36 cellular contexts compared by ENCODE assay signal in the genomic region with DNA sequence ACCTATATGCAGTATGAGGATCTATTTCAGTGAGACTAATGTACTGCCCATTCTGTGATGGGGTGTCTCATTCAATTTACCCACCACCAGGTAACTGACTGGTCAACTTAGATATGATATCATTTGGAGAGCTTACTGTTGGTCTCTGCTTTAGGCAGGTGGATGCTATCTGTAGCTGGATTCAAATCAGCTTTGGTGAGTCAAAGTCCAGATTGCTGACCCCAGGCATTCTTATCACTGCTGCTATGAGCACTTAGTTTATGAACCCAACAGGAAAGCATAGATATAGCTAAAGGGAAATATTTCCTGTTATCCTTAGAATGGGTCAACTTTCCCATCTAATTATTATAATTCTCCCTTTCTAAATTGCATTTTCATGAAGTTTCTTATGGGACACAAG.
DNase-seq lines count a peak whose midpoint lies in the region; ATAC-seq, FAIRE-seq and TF ChIP-seq lines count a peak whose summit lies in the region.
"Had no signal": no experiment of that assay in that cellular context is flagged by ENCODE, and none has a peak within 500 bp of the region (broad histone marks: within the 10 kb centered on the region; RNA-seq: fewer than 3 reads in every experiment).

No MANE protein-coding gene starts in this region.

- H3K79me2 ChIP-seq in hepatocyte, result no peaks in the 10 kb centered on the region
- no peaks in the 10 kb centered on the region for H3K79me2 ChIP-seq in mesendoderm (ENCODE audit: control insufficient read depth, insufficient read depth, low read length)

- H3K9me3 Mint-ChIP-seq in stimulated activated naive CD8-positive, alpha-beta T cell treated with anti-CD3 and anti-CD28 coated beads, Interleukin-15, amount 100 ng/mL, for 72 hours, result peaks cover 10 to 14% of the 10 kb centered on the region in 2 donors
- H3K9me3 Mint-ChIP-seq in mesothelial cell of epicardium, result peaks cover 3% of the 10 kb centered on the region

- H3K27me3 ChIP-seq in hepatocyte (no peaks in the 10 kb centered on the region), mesendoderm (ENCODE audit: insufficient read depth, low read length, poor library complexity) (no peaks in the 10 kb centered on the region), small intestine (ENCODE audit: control insufficient read depth in 2 of 2, insufficient read depth in 2 of 2, low read length in 2 of 2) (no peaks in the 10 kb centered on the region)
- H3K27me3 ChIP-seq: BE2C; BLaER1; BLaER1 treated with 17β-estradiol and CSF1 and Interleukin-3, amounts not matched to agents 10 nM and 100 nM had no signal

- no peak overlapping the region for H3K18ac ChIP-seq in mesendoderm (ENCODE audit: low read length)

- no peak for FAIRE-seq in small intestine (lab: Jason Lieb, UNC)
- FAIRE-seq: A204.1, A549, D721Med had no signal

- no peaks in the 10 kb centered on the region for H3K36me3 Mint-ChIP-seq in mesothelial cell of epicardium
- H3K36me3 Mint-ChIP-seq: CD14-positive monocyte; CD4-positive, alpha-beta memory T cell; CD4-positive, CD25-positive, alpha-beta regulatory T cell; CD8-positive, alpha-beta memory T cell; CD8-positive, alpha-beta T cell had no signal

- no peak overlapping the region for H4K8ac ChIP-seq in mesendoderm (ENCODE audit: low read depth, low read length)

- DNase-seq in hepatocyte (ENCODE audit: low spot score) (peak; percentile 6), mesendoderm (no peak), small intestine (peak; percentile 62), GM19240 (ENCODE audit: insufficient read length, low spot score) (no peak), mesothelial cell of epicardium (ENCODE audit: low spot score in 2 of 2, unreplicated experiment in 2 of 2) (no peak)
- DNase-seq in stimulated activated naive CD8-positive, alpha-beta T cell treated with anti-CD3 and anti-CD28 coated beads, Interleukin-15, amount 100 ng/mL, for 72 hours, result no peak
- DNase-seq: 8988T; ACHN; AML-193; BE2C; C1 segment of cervical spinal cord; Caco-2; Calu3; CD4-positive, alpha-beta memory T cell; CD4-positive, alpha-beta T cell; CD4-positive, CD25-positive, alpha-beta regulatory T cell; CD8-positive, alpha-beta memory T cell; CD8-positive, alpha-beta T cell; DMS 273 treated with DMSO at 0.1 percent for 48 hours; DMS153; DMS53; DMS79; DMS79 treated with DMSO at 0.1 percent for 48 hours; DND-41; EL had no signal

- H3K9ac ChIP-seq in mesendoderm (ENCODE audit: low read length), result no peak overlapping the region
- H3K9ac ChIP-seq: BLaER1; BLaER1 treated with 17β-estradiol and CSF1 and Interleukin-3, amounts not matched to agents 10 nM and 100 nM had no signal

- peak overlapping the region; percentile 54 for H2BK120ac ChIP-seq in mesendoderm (ENCODE audit: low read depth, low read length)

- TF ChIP-seq CTCF in HEK293 (tag by site-specific recombination; IDR thresholded peaks at IDR 0.05) (no peak), hepatocyte (IDR thresholded peaks at IDR 0.05; ENCODE audit: poor library complexity) (no peak), mesothelial cell of epicardium (IDR thresholded peaks at IDR 0.05; ENCODE audit: unreplicated experiment) (no peak)

- H3K4me1 ChIP-seq in HEK293 (ENCODE audit: control insufficient read depth, insufficient read depth, low read length), result no peaks in the 10 kb centered on the region
- H3K4me1 ChIP-seq in hepatocyte (ENCODE audit: insufficient read depth), result no peaks in the 10 kb centered on the region
- no peaks in the 10 kb centered on the region for H3K4me1 ChIP-seq in mesendoderm (ENCODE audit: control insufficient read depth, low read depth, low read length)
- no peaks in the 10 kb centered on the region for H3K4me1 ChIP-seq in small intestine (ENCODE audit: control insufficient read depth in 2 of 2, insufficient read depth in 1 of 2, low read depth in 1 of 2, low read length in 1 of 2)
- H3K4me1 ChIP-seq: A549; BE2C; BLaER1; BLaER1 treated with 17β-estradiol and CSF1 and Interleukin-3, amounts not matched to agents 10 nM and 100 nM; Caco-2 had no signal

- H3K4me3 Mint-ChIP-seq in stimulated activated naive CD8-positive, alpha-beta T cell treated with anti-CD3 and anti-CD28 coated beads, Interleukin-15, amount 100 ng/mL, for 72 hours, result no peak overlapping the region
- no peak overlapping the region for H3K4me3 Mint-ChIP-seq in mesothelial cell of epicardium
- H3K4me3 Mint-ChIP-seq: B cell; CD14-positive monocyte; CD4-positive, alpha-beta memory T cell; CD4-positive, alpha-beta T cell; CD4-positive, CD25-positive, alpha-beta regulatory T cell; CD8-positive, alpha-beta memory T cell; CD8-positive, alpha-beta T cell had no signal

- H2BK15ac ChIP-seq in mesendoderm (replicated peaks; ENCODE audit: low read depth), result no peak overlapping the region

- H3K27ac ChIP-seq in HEK293 (ENCODE audit: extremely low read depth, low read depth, low read length) (no peak overlapping the region), hepatocyte (no peak overlapping the region), mesendoderm (ENCODE audit: low read depth, low read length) (no peak overlapping the region), small intestine (ENCODE audit: low read depth in 1 of 2, low read length in 1 of 2) (no peak overlapping the region)
- H3K27ac ChIP-seq: 22Rv1; A549; BLaER1; BLaER1 treated with 17β-estradiol and CSF1 and Interleukin-3, amounts not matched to agents 10 nM and 100 nM; C4-2B had no signal

- H3K23ac ChIP-seq in mesendoderm (ENCODE audit: low read length), result no peak overlapping the region

- CTCF ChIA-PET in HEK293 (lab: Yijun Ruan, JAX), result interaction anchor here (0.7 kb wide), 1 partner anchor 657 kb away, joined by 3 read pairs; no protein-coding TSS in a partner anchor

- H3K4me3 ChIP-seq in HEK293 (ENCODE audit: low read depth, low read length) (no peak overlapping the region), hepatocyte (no peak overlapping the region), mesendoderm (ENCODE audit: low read length) (no peak overlapping the region), small intestine (ENCODE audit: low read depth in 1 of 2, low read length in 2 of 2) (no peak overlapping the region)
- H3K4me3 ChIP-seq: A549; BLaER1; BLaER1 treated with 17β-estradiol and CSF1 and Interleukin-3, amounts not matched to agents 10 nM and 100 nM had no signal

- H4K5ac ChIP-seq in mesendoderm (ENCODE audit: low read length), result no peak overlapping the region

- no peak overlapping the region for H2BK5ac ChIP-seq in mesendoderm (ENCODE audit: low read length)

- H3K4me2 ChIP-seq in hepatocyte (no peak overlapping the region), mesendoderm (ENCODE audit: low read length) (no peak overlapping the region)
- H3K4me2 ChIP-seq: A549; BLaER1; BLaER1 treated with 17β-estradiol and CSF1 and Interleukin-3, amounts not matched to agents 10 nM and 100 nM had no signal

- H3K27ac Mint-ChIP-seq in stimulated activated naive CD8-positive, alpha-beta T cell treated with anti-CD3 and anti-CD28 coated beads, Interleukin-15, amount 100 ng/mL, for 72 hours, result no peak overlapping the region
- H3K27ac Mint-ChIP-seq in mesothelial cell of epicardium, result no peak overlapping the region
- H3K27ac Mint-ChIP-seq: B cell; CD14-positive monocyte; CD4-positive, alpha-beta memory T cell; CD4-positive, alpha-beta T cell; CD4-positive, CD25-positive, alpha-beta regulatory T cell; CD8-positive, alpha-beta memory T cell; CD8-positive, alpha-beta T cell had no signal

- H3K4ac ChIP-seq in mesendoderm (ENCODE audit: low read depth, low read length), result no peak overlapping the region

- no peak overlapping the region for H2AFZ ChIP-seq in hepatocyte

- POLR2A ChIA-PET in HEK293 (lab: Yijun Ruan, JAX), result no interaction called here

- no peak overlapping the region for H2AK5ac ChIP-seq in mesendoderm (ENCODE audit: low read length)

- no peaks in the 10 kb centered on the region for H3K79me1 ChIP-seq in mesendoderm (ENCODE audit: low read length)

- no peaks in the 10 kb centered on the region for H4K20me1 ChIP-seq in hepatocyte (ENCODE audit: insufficient read depth, poor library complexity, severe bottlenecking)
- H4K20me1 ChIP-seq: BLaER1; BLaER1 treated with 17β-estradiol and CSF1 and Interleukin-3, amounts not matched to agents 10 nM and 100 nM had no signal

- no peak overlapping the region for H3K56ac ChIP-seq in mesendoderm (ENCODE audit: low read length)

- no peaks in the 10 kb centered on the region for H3K9me2 ChIP-seq in hepatocyte (replicated peaks; ENCODE audit: insufficient read depth)

- no peak for ATAC-seq in stimulated activated naive CD8-positive, alpha-beta T cell treated with anti-CD3 and anti-CD28 coated beads, Interleukin-15, amount 100 ng/mL, for 72 hours
- no peak for ATAC-seq in GM21529 (IDR thresholded peaks at IDR 0.05; ENCODE audit: unreplicated experiment)
- ATAC-seq: A549; CD8-positive, alpha-beta T cell had no signal

- no peaks in the 10 kb centered on the region for H3K4me1 Mint-ChIP-seq in stimulated activated naive CD8-positive, alpha-beta T cell treated with anti-CD3 and anti-CD28 coated beads, Interleukin-15, amount 100 ng/mL, for 72 hours
- no peaks in the 10 kb centered on the region for H3K4me1 Mint-ChIP-seq in mesothelial cell of epicardium
- H3K4me1 Mint-ChIP-seq: B cell; CD14-positive monocyte; CD4-positive, alpha-beta memory T cell; CD4-positive, CD25-positive, alpha-beta regulatory T cell; CD8-positive, alpha-beta memory T cell had no signal

- no peaks in the 10 kb centered on the region for H3K36me3 ChIP-seq in HEK293 (ENCODE audit: control insufficient read depth in 2 of 2, insufficient read depth in 1 of 2, low read length in 2 of 2)
- H3K36me3 ChIP-seq in hepatocyte (replicated peaks; ENCODE audit: insufficient read depth, low read depth), result no peaks in the 10 kb centered on the region
- no peaks in the 10 kb centered on the region for H3K36me3 ChIP-seq in mesendoderm (ENCODE audit: control insufficient read depth, insufficient read depth, low read length)
- H3K36me3 ChIP-seq in small intestine (ENCODE audit: control insufficient read depth in 2 of 2, insufficient read depth in 2 of 2, low read length in 2 of 2), result no peaks in the 10 kb centered on the region
- H3K36me3 ChIP-seq: BE2C; BLaER1; BLaER1 treated with 17β-estradiol and CSF1 and Interleukin-3, amounts not matched to agents 10 nM and 100 nM had no signal

- H3K9me3 ChIP-seq in HEK293 (ENCODE audit: control insufficient read depth, insufficient read depth, low read depth, low read length) (no peaks in the 10 kb centered on the region), hepatocyte (ENCODE audit: low read depth) (no peaks in the 10 kb centered on the region), small intestine (ENCODE audit: control insufficient read depth, low read depth) (no peaks in the 10 kb centered on the region)
- H3K9me3 ChIP-seq: A549; BE2C; BLaER1; BLaER1 treated with 17β-estradiol and CSF1 and Interleukin-3, amounts not matched to agents 10 nM and 100 nM; Caco-2 had no signal

- no peaks in the 10 kb centered on the region for H3K27me3 Mint-ChIP-seq in stimulated activated naive CD8-positive, alpha-beta T cell treated with anti-CD3 and anti-CD28 coated beads, Interleukin-15, amount 100 ng/mL, for 72 hours
- H3K27me3 Mint-ChIP-seq in mesothelial cell of epicardium (ENCODE audit: low read depth), result no peaks in the 10 kb centered on the region
- H3K27me3 Mint-ChIP-seq: B cell; CD4-positive, alpha-beta memory T cell; CD4-positive, alpha-beta T cell; CD4-positive, CD25-positive, alpha-beta regulatory T cell; CD8-positive, alpha-beta memory T cell had no signal

TF ChIP-seq in HEK293, 187 proteins besides CTCF, POLR2A, EP300 and RAD21 (continues in another document):
- no peak for TF ChIP-seq ZNF138 (tag by site-specific recombination; IDR thresholded peaks at IDR 0.05; ENCODE audit: borderline replicate concordance)

Comparison
In these comparisons a context has a peak if more than half of its experiments do, and no peak if none do; other contexts are left out.
1. DNase-seq: peak in hepatocyte (single experiment) and small intestine (single experiment); none in mesendoderm (single experiment), GM19240 (single experiment), stimulated activated naive CD8-positive, alpha-beta T cell treated with anti-CD3 and anti-CD28 coated beads, Interleukin-15, amount 100 ng/mL, for 72 hours (0 of 2) and mesothelial cell of epicardium (0 of 2).